Comparison of ENCODE assay signal across 21 cellular contexts in the genomic region with DNA sequence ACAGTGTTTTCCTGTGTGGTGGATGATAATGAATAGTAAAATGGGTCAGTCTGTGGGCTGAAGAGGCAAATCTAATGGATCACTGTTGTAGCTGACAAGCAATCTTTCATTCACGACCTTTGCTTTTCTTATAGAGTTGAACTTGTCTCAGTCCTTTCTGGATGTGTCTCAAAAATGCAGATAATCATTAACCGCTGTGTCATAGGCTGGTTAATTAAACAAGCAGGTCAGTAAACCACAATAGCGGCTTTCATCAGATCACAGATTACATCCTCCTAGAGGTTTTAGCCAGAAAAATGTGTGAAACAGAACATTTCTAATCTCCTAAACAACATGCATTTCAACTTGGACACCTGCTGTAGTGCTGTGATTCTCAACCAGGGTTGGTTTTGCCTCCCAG. TPM values are rescaled to one million over a fixed set of nuclear protein-coding genes. Genes with fewer than 3 reads are reported as not detected.
"Had no signal": no experiment of that assay in that cellular context is flagged by ENCODE, and none has a peak within 500 bp of the region (broad histone marks: within the 10 kb centered on the region; RNA-seq: fewer than 3 reads in every experiment).

No MANE protein-coding gene starts in this region.

- DNase-seq: activated B cell treated with CpG ODN at 0.5 μM for 24 hours; activated CD4-positive, alpha-beta T cell treated with anti-CD3 and anti-CD28 coated beads for 48 hours; activated CD8-positive, alpha-beta memory T cell treated with anti-CD3 and anti-CD28 coated beads, Interleukin-2, amount 50 U/mL, for 4 hours; activated CD8-positive, alpha-beta T cell treated with anti-CD3 and anti-CD28 coated beads for 36 hours; activated gamma-delta T cell; activated T-cell treated with anti-CD3 and anti-CD28 coated beads, Interleukin-2, amount 50 U/mL, for 72 hours; amniotic stem cell; caudate nucleus; effector CD8-positive, alpha-beta T cell; foreskin keratinocyte; left ventricle myocardium superior; mesenchymal stem cell; nephron progenitor cell; psoas muscle; stimulated activated CD4-positive, alpha-beta T cell treated with anti-CD3 and anti-CD28 coated beads, Interleukin-4, amount 100 ng/mL, for 1 hour; stimulated activated naive B cell treated with anti-CD40 and anti-IgM and Interleukin-4, amounts not matched to agents 10 μg/mL and 1 μg/mL and 100 μg/mL, for 72 hours; SW 1271 had no signal

- ATAC-seq: activated CD8-positive, alpha-beta T cell treated with anti-CD3 and anti-CD28 coated beads for 36 hours; activated naive CD4-positive, alpha-beta T cell treated with anti-CD3 and anti-CD28 coated beads, Interleukin-2, amount 50 U/mL, for 72 hours; activated T-cell treated with anti-CD3 and anti-CD28 coated beads, Interleukin-2, amount 50 U/mL, for 72 hours; foreskin keratinocyte; left ventricle myocardium superior; psoas muscle; stimulated activated naive B cell treated with anti-CD40 and anti-IgM and Interleukin-4, amounts not matched to agents 10 μg/mL and 1 μg/mL and 100 μg/mL, for 72 hours had no signal

- H3K27ac ChIP-seq: foreskin keratinocyte, psoas muscle, SJSA1, tibial nerve had no signal

- H3K9me3 ChIP-seq: psoas muscle, SJSA1 had no signal

- H3K27ac Mint-ChIP-seq: activated B cell treated with CpG ODN at 0.5 μM for 24 hours; activated CD8-positive, alpha-beta T cell treated with anti-CD3 and anti-CD28 coated beads for 36 hours; activated naive CD4-positive, alpha-beta T cell treated with anti-CD3 and anti-CD28 coated beads, Interleukin-2, amount 50 U/mL, for 72 hours; activated T-cell treated with anti-CD3 and anti-CD28 coated beads, Interleukin-2, amount 50 U/mL, for 72 hours; nephron progenitor cell; stimulated activated naive B cell treated with anti-CD40 and anti-IgM and Interleukin-4, amounts not matched to agents 10 μg/mL and 1 μg/mL and 100 μg/mL, for 72 hours had no signal

- H3K4me3 Mint-ChIP-seq: activated B cell treated with CpG ODN at 0.5 μM for 24 hours; activated CD8-positive, alpha-beta T cell treated with anti-CD3 and anti-CD28 coated beads for 36 hours; activated T-cell treated with anti-CD3 and anti-CD28 coated beads, Interleukin-2, amount 50 U/mL, for 72 hours; nephron progenitor cell; stimulated activated naive B cell treated with anti-CD40 and anti-IgM and Interleukin-4, amounts not matched to agents 10 μg/mL and 1 μg/mL and 100 μg/mL, for 72 hours had no signal

- H3K36me3 ChIP-seq: SJSA1, tibial nerve had no signal

- H3K4me1 ChIP-seq: foreskin keratinocyte, psoas muscle had no signal

- H3K4me3 ChIP-seq: psoas muscle, SJSA1, tibial nerve had no signal

- H3K9me3 Mint-ChIP-seq: activated B cell treated with CpG ODN at 0.5 μM for 24 hours; activated CD8-positive, alpha-beta T cell treated with anti-CD3 and anti-CD28 coated beads for 36 hours; activated T-cell treated with anti-CD3 and anti-CD28 coated beads, Interleukin-2, amount 50 U/mL, for 72 hours had no signal

RNA-seq across cellular contexts. Expression of a gene that starts 2.5 kb away (rescaled TPM):
- total RNA-seq: activated B cell treated with CpG ODN at 0.5 μM for 24 hours; activated CD8-positive, alpha-beta T cell treated with anti-CD3 and anti-CD28 coated beads for 36 hours; activated naive CD4-positive, alpha-beta T cell treated with anti-CD3 and anti-CD28 coated beads, Interleukin-2, amount 50 U/mL, for 72 hours; activated T-cell treated with anti-CD3 and anti-CD28 coated beads, Interleukin-2, amount 50 U/mL, for 72 hours; foreskin keratinocyte; psoas muscle; T-helper 2 cell treated with Interferon-gamma antibody and Interleukin-4, amounts not matched to agents 100 ng/mL and 5 ng/mL, for 36 hours had no signal

RNA-seq across cellular contexts. Expression of a gene that starts 54.7 kb away (rescaled TPM):
- total RNA-seq: activated B cell treated with CpG ODN at 0.5 μM for 24 hours; activated CD8-positive, alpha-beta T cell treated with anti-CD3 and anti-CD28 coated beads for 36 hours; activated T-cell treated with anti-CD3 and anti-CD28 coated beads, Interleukin-2, amount 50 U/mL, for 72 hours; foreskin keratinocyte; T-helper 2 cell treated with Interferon-gamma antibody and Interleukin-4, amounts not matched to agents 100 ng/mL and 5 ng/mL, for 36 hours had no signal
